ENCODE assay signal across 16 cellular contexts in genomic region chr16:15779664-15780351, GRCh38.
A peak's percentile ranks its signal among the peaks of the same experiment; 100 is the strongest.
DNase-seq lines count a peak whose midpoint lies in the region; ATAC-seq, FAIRE-seq and TF ChIP-seq lines count a peak whose summit lies in the region.
"Had no signal": no experiment of that assay in that cellular context is flagged by ENCODE, and none has a peak within 500 bp of the region (broad histone marks: within the 10 kb centered on the region; RNA-seq: fewer than 3 reads in every experiment).

No MANE protein-coding gene starts in this region.

- TF ChIP-seq CTCF in HepG2 (CRISPR knock-in tag; IDR thresholded peaks at IDR 0.05): no peak
- TF ChIP-seq CTCF in right lobe of liver (IDR thresholded peaks at IDR 0.05): no peak

- POLR2A ChIA-PET in HepG2 (lab: Yijun Ruan, JAX): no interaction called here

- H3K27ac ChIP-seq in HepG2 (ENCODE audit: extremely low read length, insufficient read depth, low read length) (no peak overlapping the region), right lobe of liver (no peak overlapping the region), muscle layer of colon (ENCODE audit: low read depth, low read length) (peak overlapping the region; percentile 42), stomach smooth muscle (ENCODE audit: low read length) (peak overlapping the region; percentile 76)
- H3K27ac ChIP-seq: 22Rv1 had no signal

- H3K4me3 ChIP-seq in HepG2 (replicated peaks in 1 of 3; ENCODE audit: insufficient read depth in 1 of 3, low read depth in 2 of 3, low read length in 3 of 3) (no peak overlapping the region), right lobe of liver (no peak overlapping the region), muscle layer of colon (ENCODE audit: low read depth in 1 of 2, low read length in 2 of 2) (no peak overlapping the region), stomach smooth muscle (ENCODE audit: low read length in 2 of 2) (no peak overlapping the region)
- H3K4me3 ChIP-seq: BLaER1 treated with 17β-estradiol and CSF1 and Interleukin-3, amounts not matched to agents 10 nM and 100 nM; GM23338 had no signal

- no peak for TF ChIP-seq RAD21 in HepG2 (CRISPR knock-in tag; IDR thresholded peaks at IDR 0.05)

- no peak overlapping the region for H3K4me2 ChIP-seq in HepG2 (ENCODE audit: low read depth, low read length)
- H3K4me2 ChIP-seq: GM23338 had no signal

- peaks cover 5% of the 10 kb centered on the region for H3K27me3 Mint-ChIP-seq in stimulated activated naive CD8-positive, alpha-beta T cell treated with anti-CD3 and anti-CD28 coated beads, Interleukin-15, amount 100 ng/mL, for 72 hours

- ATAC-seq in HepG2 (no peak), right lobe of liver (no peak), HG03354 (IDR thresholded peaks at IDR 0.05; ENCODE audit: poor library complexity, severe bottlenecking, unreplicated experiment) (no peak), HG03457 (IDR thresholded peaks at IDR 0.05; ENCODE audit: unreplicated experiment) (no peak), GM18505 (IDR thresholded peaks at IDR 0.05; ENCODE audit: unreplicated experiment) (no peak)
- ATAC-seq in stimulated activated naive CD8-positive, alpha-beta T cell treated with anti-CD3 and anti-CD28 coated beads, Interleukin-15, amount 100 ng/mL, for 72 hours: no peak
- ATAC-seq: GM23338 had no signal

- TF ChIP-seq EP300 in HepG2 (IDR thresholded peaks at IDR 0.05; ENCODE audit: low read depth in 2 of 2, low read length in 2 of 2) (no peak), HepG2 (CRISPR knock-in tag; IDR thresholded peaks at IDR 0.05; ENCODE audit: borderline replicate concordance) (no peak)

- H3K9ac ChIP-seq in HepG2 (ENCODE audit: insufficient read depth, low read depth, low read length) (no peak overlapping the region), muscle layer of colon (ENCODE audit: low read length) (no peak overlapping the region), stomach smooth muscle (ENCODE audit: low read length in 2 of 2) (no peak overlapping the region)

- H3K9me3 Mint-ChIP-seq in stimulated activated naive CD8-positive, alpha-beta T cell treated with anti-CD3 and anti-CD28 coated beads, Interleukin-15, amount 100 ng/mL, for 72 hours: no peaks in the 10 kb centered on the region
- H3K9me3 Mint-ChIP-seq: CD4-positive, CD25-positive, alpha-beta regulatory T cell; GM23338 had no signal

- no peaks in the 10 kb centered on the region for H3K4me1 Mint-ChIP-seq in stimulated activated naive CD8-positive, alpha-beta T cell treated with anti-CD3 and anti-CD28 coated beads, Interleukin-15, amount 100 ng/mL, for 72 hours
- H3K4me1 Mint-ChIP-seq: CD4-positive, CD25-positive, alpha-beta regulatory T cell had no signal

- intact Hi-C loops in HepG2 (cut with micrococcal nuclease; ENCODE audit: unreplicated experiment) (no loop called here), right lobe of liver (cut with DNase I) (loop anchor here in 1 of 2 donors (10.0 kb wide), 1 partner anchor 345 kb away; no protein-coding TSS in a partner anchor)

- CTCF ChIA-PET in HepG2 (lab: Yijun Ruan, JAX; ENCODE audit: low intra/inter-chr PET ratio, low total read pairs): interaction anchor here (1.3 kb wide), 1 partner anchor 42 kb away, joined by 3 read pairs; no protein-coding TSS in a partner anchor

- H3K9me3 ChIP-seq in HepG2 (ENCODE audit: low read length) (no peaks in the 10 kb centered on the region), right lobe of liver (no peaks in the 10 kb centered on the region), muscle layer of colon (ENCODE audit: low read length) (no peaks in the 10 kb centered on the region), stomach smooth muscle (ENCODE audit: control insufficient read depth in 2 of 2, low read length in 2 of 2) (no peaks in the 10 kb centered on the region)
- H3K9me3 ChIP-seq: BLaER1 treated with 17β-estradiol and CSF1 and Interleukin-3, amounts not matched to agents 10 nM and 100 nM had no signal

- H3K36me3 ChIP-seq in HepG2 (replicated peaks in 1 of 2; ENCODE audit: control insufficient read depth in 1 of 2, insufficient read depth in 2 of 2, low read length in 2 of 2): no peaks in the 10 kb centered on the region
- H3K36me3 ChIP-seq in right lobe of liver: no peaks in the 10 kb centered on the region
- H3K36me3 ChIP-seq in muscle layer of colon (ENCODE audit: insufficient read depth, low read length): peaks cover 97% of the 10 kb centered on the region
- peaks cover 84 to 85% of the 10 kb centered on the region in 2 donors for H3K36me3 ChIP-seq in stomach smooth muscle (ENCODE audit: control insufficient read depth in 2 of 2, insufficient read depth in 2 of 2, low read length in 2 of 2)
- H3K36me3 ChIP-seq: BLaER1 treated with 17β-estradiol and CSF1 and Interleukin-3, amounts not matched to agents 10 nM and 100 nM had no signal

- no peak overlapping the region for H2AFZ ChIP-seq in HepG2 (ENCODE audit: low read length)
- H2AFZ ChIP-seq: GM23338 had no signal

- TF ChIP-seq POLR2A in HepG2 (IDR thresholded peaks at IDR 0.05; ENCODE audit: insufficient read depth in 1 of 2, low read depth in 2 of 2, low read length in 2 of 2): no peak
- TF ChIP-seq POLR2A in right lobe of liver (IDR thresholded peaks at IDR 0.05): no peak
- no peak for TF ChIP-seq POLR2A in GM18505 (IDR thresholded peaks at IDR 0.05; ENCODE audit: borderline replicate concordance, extremely low read depth, insufficient read depth, insufficient read length)

- WGBS in HepG2 (ENCODE audit: low lambda C conversion rate): 27% methylated on average over 8 of the region's 8 CpGs
- WGBS in right lobe of liver (ENCODE audit: insufficient coverage, low coverage, low lambda C conversion rate, missing lambda C conversion rate): 100% methylated on average over 2 of the region's 8 CpGs

- H3K27ac Mint-ChIP-seq in stimulated activated naive CD8-positive, alpha-beta T cell treated with anti-CD3 and anti-CD28 coated beads, Interleukin-15, amount 100 ng/mL, for 72 hours: no peak overlapping the region
- H3K27ac Mint-ChIP-seq: CD4-positive, CD25-positive, alpha-beta regulatory T cell; GM23338 had no signal

- in situ Hi-C loops in HepG2 (cut with HindIII; ENCODE audit: extremely low pct_ligation_motif_present, low pct_unique_long_range_greater_than_20kb): loop anchor here (5.0 kb wide), 2 partner anchors 42 to 347 kb away; no protein-coding TSS in a partner anchor

- BruUV-seq in HepG2 (replicated peaks; lab: Mats Ljungman, UMichigan): no TSS peak

- no peak overlapping the region for H3K4me3 Mint-ChIP-seq in stimulated activated naive CD8-positive, alpha-beta T cell treated with anti-CD3 and anti-CD28 coated beads, Interleukin-15, amount 100 ng/mL, for 72 hours
- H3K4me3 Mint-ChIP-seq: CD4-positive, CD25-positive, alpha-beta regulatory T cell; GM23338 had no signal

- H3K4me1 ChIP-seq in HepG2 (ENCODE audit: insufficient read depth, low read length): peaks cover 11% of the 10 kb centered on the region; the same call in 1 of the 2 replicates
- no peaks in the 10 kb centered on the region for H3K4me1 ChIP-seq in right lobe of liver
- peaks cover 79% of the 10 kb centered on the region for H3K4me1 ChIP-seq in muscle layer of colon (ENCODE audit: insufficient read depth, low read length)
- peaks cover 78% of the 10 kb centered on the region for H3K4me1 ChIP-seq in stomach smooth muscle (ENCODE audit: control insufficient read depth, insufficient read depth, low read length)

- no peaks in the 10 kb centered on the region for H3K79me2 ChIP-seq in HepG2 (ENCODE audit: insufficient read depth, low read length)

- FAIRE-seq in HepG2 (lab: Jason Lieb, UNC): no peak
- FAIRE-seq: HTR-8/SVneo had no signal

- DNase-seq in HepG2 (ENCODE audit: low spot score): no peak
- DNase-seq in right lobe of liver: no peak
- DNase-seq in stimulated activated naive CD8-positive, alpha-beta T cell treated with anti-CD3 and anti-CD28 coated beads, Interleukin-15, amount 100 ng/mL, for 72 hours: no peak
- DNase-seq: AML-193; CD4-positive, CD25-positive, alpha-beta regulatory T cell; DMS53; H7 had no signal

- no peaks in the 10 kb centered on the region for H4K20me1 ChIP-seq in HepG2 (ENCODE audit: insufficient read depth, low read length)
- H4K20me1 ChIP-seq: BLaER1 treated with 17β-estradiol and CSF1 and Interleukin-3, amounts not matched to agents 10 nM and 100 nM had no signal

- peaks cover 0 to 29% of the 10 kb centered on the region in 2 experiments; a peak in 3 of 5 replicates for H3K27me3 ChIP-seq in HepG2 (ENCODE audit: control insufficient read depth in 1 of 2, insufficient read depth in 2 of 2, low read length in 2 of 2)
- H3K27me3 ChIP-seq in right lobe of liver: no peaks in the 10 kb centered on the region
- H3K27me3 ChIP-seq in muscle layer of colon (ENCODE audit: control insufficient read depth in 1 of 2, insufficient read depth in 2 of 2, low read length in 2 of 2): no peaks in the 10 kb centered on the region
- no peaks in the 10 kb centered on the region for H3K27me3 ChIP-seq in stomach smooth muscle (ENCODE audit: control insufficient read depth in 1 of 2, insufficient read depth in 2 of 2, low read length in 2 of 2)
- H3K27me3 ChIP-seq: BLaER1 treated with 17β-estradiol and CSF1 and Interleukin-3, amounts not matched to agents 10 nM and 100 nM had no signal

TF ChIP-seq in HepG2, 621 proteins besides CTCF, POLR2A, EP300 and RAD21:
- TF ChIP-seq TBL1XR1 (IDR thresholded peaks at IDR 0.05; ENCODE audit: borderline replicate concordance, low read length, partially characterized antibody) (no peak), TGIF2 (CRISPR knock-in tag; IDR thresholded peaks at IDR 0.05) (no peak), HOXA3 (CRISPR knock-in tag; IDR thresholded peaks at IDR 0.05) (0 out of 2 replicates have a peak, but pooled peaks have one; percentile 3)
- TF ChIP-seq, protein P1, sequence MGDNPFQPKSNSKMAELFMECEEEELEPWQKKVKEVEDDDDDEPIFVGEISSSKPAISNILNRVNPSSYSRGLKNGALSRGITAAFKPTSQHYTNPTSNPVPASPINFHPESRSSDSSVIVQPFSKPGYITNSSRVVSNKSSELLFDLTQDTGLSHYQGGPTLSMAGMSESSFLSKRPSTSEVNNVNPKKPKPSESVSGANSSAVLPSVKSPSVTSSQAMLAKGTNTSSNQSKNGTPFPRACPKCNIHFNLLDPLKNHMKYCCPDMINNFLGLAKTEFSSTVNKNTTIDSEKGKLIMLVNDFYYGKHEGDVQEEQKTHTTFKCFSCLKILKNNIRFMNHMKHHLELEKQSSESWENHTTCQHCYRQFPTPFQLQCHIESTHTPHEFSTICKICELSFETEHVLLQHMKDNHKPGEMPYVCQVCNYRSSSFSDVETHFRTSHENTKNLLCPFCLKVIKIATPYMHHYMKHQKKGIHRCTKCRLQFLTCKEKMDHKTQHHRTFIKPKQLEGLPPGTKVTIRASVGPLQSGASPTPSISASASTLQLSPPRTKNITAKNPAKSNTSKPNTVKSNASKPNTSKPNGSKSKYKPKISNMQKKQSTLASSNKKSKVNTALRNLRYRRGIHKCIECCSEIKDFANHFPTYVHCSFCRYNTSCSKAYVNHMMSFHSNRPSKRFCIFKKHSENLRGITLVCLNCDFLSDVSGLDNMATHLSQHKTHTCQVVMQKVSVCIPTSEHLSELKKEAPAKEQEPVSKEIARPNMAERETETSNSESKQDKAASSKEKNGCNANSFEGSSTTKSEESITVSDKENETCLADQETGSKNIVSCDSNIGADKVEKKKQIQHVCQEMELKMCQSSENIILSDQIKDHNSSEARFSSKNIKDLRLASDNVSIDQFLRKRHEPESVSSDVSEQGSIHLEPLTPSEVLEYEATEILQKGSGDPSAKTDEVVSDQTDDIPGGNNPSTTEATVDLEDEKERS (CRISPR knock-in tag; IDR thresholded peaks at IDR 0.05): peak; percentile 6; the same call in 1 of the 2 replicates
TF ChIP-seq in HepG2: peak in this region for 2.

Comparison
In these comparisons a context has a peak if more than half of its experiments do, and no peak if none do; other contexts are left out.
1. H3K27ac ChIP-seq: peak in muscle layer of colon (single experiment) and stomach smooth muscle (single experiment); none in HepG2 (single experiment) and right lobe of liver (0 of 3).